Comparison of ENCODE assay signal across 14 cellular contexts in genomic region chr3:149586871-149587270, GRCh38.
DNase-seq lines count a peak whose midpoint lies in the region; ATAC-seq, FAIRE-seq and TF ChIP-seq lines count a peak whose summit lies in the region.
"Had no signal": no experiment of that assay in that cellular context is flagged by ENCODE, and none has a peak within 500 bp of the region (broad histone marks: within the 10 kb centered on the region; RNA-seq: fewer than 3 reads in every experiment).

No MANE protein-coding gene starts in this region.

- H4K5ac ChIP-seq in IMR-90 (ENCODE audit: low read depth, low read length) = no peak overlapping the region

- H3K36me3 ChIP-seq in IMR-90 (ENCODE audit: control insufficient read depth, insufficient read depth, low read length) (peaks cover 2% of the 10 kb centered on the region; the same call in 1 of the 2 replicates), body of pancreas (replicated peaks in 1 of 2; ENCODE audit: insufficient read depth in 1 of 2, low read depth in 2 of 2) (no peaks in the 10 kb centered on the region), kidney epithelial cell (ENCODE audit: control insufficient read depth, insufficient read depth, low read length) (no peaks in the 10 kb centered on the region), Caco-2 (ENCODE audit: control insufficient read depth, insufficient read depth, low read length) (no peaks in the 10 kb centered on the region)

- H3K36me3 Mint-ChIP-seq in Caco-2 (ENCODE audit: insufficient read depth, unreplicated experiment) = no peaks in the 10 kb centered on the region
- H3K36me3 Mint-ChIP-seq: activated naive CD8-positive, alpha-beta T cell treated with anti-CD3 and anti-CD28 coated beads for 36 hours had no signal

- no peak overlapping the region for H3K4me3 Mint-ChIP-seq in Caco-2 (ENCODE audit: unreplicated experiment)
- H3K4me3 Mint-ChIP-seq: activated CD4-positive, alpha-beta T cell treated with anti-CD3 and anti-CD28 coated beads, Interleukin-2, amount 10 ng/mL, durations not matched to agents 24 days and 14 days; activated naive CD8-positive, alpha-beta T cell treated with anti-CD3 and anti-CD28 coated beads for 36 hours had no signal

- H3K79me1 ChIP-seq in IMR-90 (ENCODE audit: low read depth in 1 of 2, low read length in 2 of 2) = peaks cover 33 to 75% of the 10 kb centered on the region in 2 experiments

- H3K23ac ChIP-seq in IMR-90 (ENCODE audit: low read depth, low read length) = no peak overlapping the region

- H2AFZ ChIP-seq in IMR-90 (replicated peaks; ENCODE audit: low read length, poor library complexity) = no peak overlapping the region

- WGBS in A549 (ENCODE audit: missing lambda C conversion rate) = 7% methylated on average over 1 of the region's 1 CpG
- WGBS in IMR-90 (ENCODE audit: extremely low coverage in 2 of 2, insufficient read length in 1 of 2), 2 experiments = no CpG with 5 or more reads among the region's 1 CpG
- 56 to 81% methylated on average over 1 of the region's 1 CpG for WGBS in body of pancreas, 2 donors

- no peak overlapping the region for H3K14ac ChIP-seq in IMR-90 (replicated peaks; ENCODE audit: low read depth, low read length)

- peaks cover 21% of the 10 kb centered on the region for H4K20me1 ChIP-seq in IMR-90 (ENCODE audit: insufficient read depth, low read length)

- peaks cover 15% of the 10 kb centered on the region for H3K9me1 ChIP-seq in IMR-90 (ENCODE audit: insufficient read depth, low read length)

- H2BK20ac ChIP-seq in IMR-90 (ENCODE audit: low read depth, low read length) = no peak overlapping the region; the same call in 1 of the 2 replicates

- no peaks in the 10 kb centered on the region for H3K27me3 Mint-ChIP-seq in Caco-2 (ENCODE audit: insufficient read depth, unreplicated experiment)

- H3K4me1 Mint-ChIP-seq in Caco-2 (ENCODE audit: low read depth, unreplicated experiment) = no peaks in the 10 kb centered on the region
- H3K4me1 Mint-ChIP-seq: activated CD4-positive, alpha-beta T cell treated with anti-CD3 and anti-CD28 coated beads, Interleukin-2, amount 10 ng/mL, durations not matched to agents 24 days and 14 days; activated naive CD8-positive, alpha-beta T cell treated with anti-CD3 and anti-CD28 coated beads for 36 hours had no signal

- peak overlapping the region; percentile 72 to 88 for H3K27ac ChIP-seq in A549
- H3K27ac ChIP-seq in IMR-90 (ENCODE audit: insufficient read depth, low read length) = no peak overlapping the region
- peak overlapping the region in 1 of 4 donors; percentile 3 for H3K27ac ChIP-seq in body of pancreas

- H3K9ac ChIP-seq in IMR-90 (ENCODE audit: low read depth, low read length) = no peak overlapping the region

- peak; percentile 60 to 62 for ATAC-seq in A549
- ATAC-seq in IMR-90 (ENCODE audit: low read depth) = no peak
- peak; percentile 20 for ATAC-seq in body of pancreas

- TF ChIP-seq RAD21 in A549 (conservative IDR thresholded peaks at IDR 0.05 in 1 of 2, IDR thresholded peaks at IDR 0.05 in 1 of 2) (no peak), IMR-90 (IDR thresholded peaks at IDR 0.05; ENCODE audit: low read length) (no peak)

- H2BK15ac ChIP-seq in IMR-90 (ENCODE audit: low read depth, low read length) = no peak overlapping the region

- no peak overlapping the region for H3K27ac Mint-ChIP-seq in Caco-2 (ENCODE audit: unreplicated experiment)
- H3K27ac Mint-ChIP-seq: activated CD4-positive, alpha-beta T cell treated with anti-CD3 and anti-CD28 coated beads, Interleukin-2, amount 10 ng/mL, durations not matched to agents 24 days and 14 days; activated naive CD8-positive, alpha-beta T cell treated with anti-CD3 and anti-CD28 coated beads for 36 hours had no signal

- H3K4me2 ChIP-seq in A549 (peak overlapping the region; percentile 59), IMR-90 (ENCODE audit: low read depth, low read length) (no peak overlapping the region)

- CTCF ChIA-PET in A549 (lab: Yijun Ruan, JAX) = interaction anchor here (0.9 to 1.7 kb wide), 8 partner anchors 9 to 71 kb away, joined by 3 to 7 read pairs (median 4); partner anchors contain the start of gene WWTR1
- CTCF ChIA-PET in IMR-90 (lab: Yijun Ruan, JAX) = interaction anchor here (0.7 to 1.4 kb wide), 3 partner anchors 11 to 218 kb away, joined by 3 to 4 read pairs (median 3); no protein-coding TSS in a partner anchor
- CTCF ChIA-PET in Caco-2 (lab: Charles Lee) = no interaction called here

- no peak overlapping the region for H4K91ac ChIP-seq in IMR-90 (ENCODE audit: insufficient read depth, low read depth, low read length)

- no peak overlapping the region for H3K56ac ChIP-seq in IMR-90 (ENCODE audit: extremely low read depth, insufficient read depth, low read length)

- DNase-seq in A549 (ENCODE audit: low read depth in 1 of 2, low spot score in 1 of 2) (peak in 1 of 2 experiments; percentile 39), IMR-90 (peak; percentile 79), body of pancreas (no peak), kidney epithelial cell (ENCODE audit: low read depth) (peak; percentile 81), NCI-H510A treated with DMSO at 0.1 percent for 48 hours (lab: John Stamatoyannopoulos, UW) (no peak), COLO668 (lab: John Stamatoyannopoulos, UW; ENCODE audit: unreplicated experiment) (no peak), inferior parietal cortex (ENCODE audit: extremely low spot score) (no peak), Caco-2 (no peak)
- DNase-seq: activated CD4-positive, alpha-beta T cell treated with anti-CD3 and anti-CD28 coated beads, Interleukin-2, amount 10 ng/mL, durations not matched to agents 24 days and 14 days; activated naive CD8-positive, alpha-beta T cell treated with anti-CD3 and anti-CD28 coated beads for 36 hours; activated T-cell treated with anti-CD3 and anti-CD28 coated beads, Interleukin-2, amount 50 U/mL, for 1 hour; GOT3; stimulated activated naive CD4-positive, alpha-beta T cell had no signal

- intact Hi-C loops in IMR-90 (cut with micrococcal nuclease) = no loop called here
- intact Hi-C loops in body of pancreas (cut with DNase I) = no loop called here
- intact Hi-C loops in Caco-2 (cut with micrococcal nuclease; ENCODE audit: unreplicated experiment) = no loop called here

- H3K27me3 ChIP-seq in IMR-90 (ENCODE audit: control insufficient read depth, insufficient read depth, low read length) = no peaks in the 10 kb centered on the region
- H3K27me3 ChIP-seq in body of pancreas = no peaks in the 10 kb centered on the region
- no peaks in the 10 kb centered on the region for H3K27me3 ChIP-seq in kidney epithelial cell (ENCODE audit: control insufficient read depth, insufficient read depth, low read length)
- H3K27me3 ChIP-seq in Caco-2 (replicated peaks; ENCODE audit: control insufficient read depth, insufficient read depth, low read length) = no peaks in the 10 kb centered on the region

- no peak overlapping the region for H2AK9ac ChIP-seq in IMR-90 (replicated peaks; ENCODE audit: low read depth, low read length, poor library complexity)

- H3K9me3 ChIP-seq in A549 (no peaks in the 10 kb centered on the region), IMR-90 (ENCODE audit: control insufficient read depth, insufficient read depth, low read length) (no peaks in the 10 kb centered on the region), body of pancreas (no peaks in the 10 kb centered on the region), Caco-2 (no peaks in the 10 kb centered on the region)

- no peak overlapping the region; the same call in 1 of the 2 replicates for H2BK120ac ChIP-seq in IMR-90 (ENCODE audit: low read depth, low read length)

- no peak overlapping the region; the same call in 1 of the 2 replicates for H3K4ac ChIP-seq in IMR-90 (ENCODE audit: low read depth, low read length)

- no peak overlapping the region for H2BK5ac ChIP-seq in IMR-90 (ENCODE audit: low read depth, low read length, poor library complexity, severe bottlenecking)

- dilution Hi-C loops in IMR-90 (cut with HindIII; ENCODE audit: low sequenced_read_pairs, unreplicated experiment) = no loop called here

- no peak overlapping the region for H4K8ac ChIP-seq in IMR-90 (ENCODE audit: low read depth in 2 of 2, low read length in 2 of 2)

- in situ Hi-C loops in IMR-90 (cut with MboI; ENCODE audit: low sequenced_read_pairs) = no loop called here

- H3K9me3 Mint-ChIP-seq in Caco-2 (ENCODE audit: unreplicated experiment) = no peaks in the 10 kb centered on the region
- H3K9me3 Mint-ChIP-seq: activated CD4-positive, alpha-beta T cell treated with anti-CD3 and anti-CD28 coated beads, Interleukin-2, amount 10 ng/mL, durations not matched to agents 24 days and 14 days; activated naive CD8-positive, alpha-beta T cell treated with anti-CD3 and anti-CD28 coated beads for 36 hours had no signal

- no peak for TF ChIP-seq EP300 in A549 (IDR thresholded peaks at IDR 0.05)

- peak; percentile 39 for FAIRE-seq in A549 (lab: Jason Lieb, UNC)

- POLR2A ChIA-PET in A549 (lab: Yijun Ruan, JAX) = interaction anchor here (1.1 to 2.0 kb wide), 4 partner anchors 10 to 71 kb away, joined by 3 to 10 read pairs (median 6); partner anchors contain the start of gene WWTR1
- POLR2A ChIA-PET in IMR-90 (lab: Charles Lee; ENCODE audit: unreplicated experiment) = no interaction called here
- POLR2A ChIA-PET in Caco-2 (lab: Charles Lee) = no interaction called here

- no peak for TF ChIP-seq POLR2A in A549 (IDR thresholded peaks at IDR 0.05; ENCODE audit: low read length)
- no peak for TF ChIP-seq POLR2A in IMR-90 (IDR thresholded peaks at IDR 0.05; ENCODE audit: low read depth, low read length)
- no peak for TF ChIP-seq POLR2A in body of pancreas (IDR thresholded peaks at IDR 0.05)

- H2AK5ac ChIP-seq in IMR-90 (ENCODE audit: low read depth, low read length) = no peak overlapping the region; the same call in 1 of the 2 replicates

- BruUV-seq in IMR-90 (replicated peaks; lab: Mats Ljungman, UMichigan) = no TSS peak
- BruUV-seq in Caco-2 (replicated peaks; lab: Mats Ljungman, UMichigan) = no TSS peak

- H3K4me1 ChIP-seq in A549 (peaks cover 96% of the 10 kb centered on the region), IMR-90 (ENCODE audit: control insufficient read depth, insufficient read depth, low read length) (peaks cover 13% of the 10 kb centered on the region), body of pancreas (peaks cover 17% of the 10 kb centered on the region), Caco-2 (no peaks in the 10 kb centered on the region)

- TF ChIP-seq CTCF in A549 (IDR thresholded peaks at IDR 0.05) (no peak), IMR-90 (conservative IDR thresholded peaks at IDR 0.05; ENCODE audit: low read depth, low read length) (no peak), body of pancreas (IDR thresholded peaks at IDR 0.05) (no peak), kidney epithelial cell (IDR thresholded peaks at IDR 0.05; ENCODE audit: insufficient read depth, low read length, poor library complexity, severe bottlenecking) (no peak), Caco-2 (IDR thresholded peaks at IDR 0.05; ENCODE audit: insufficient read depth in 1 of 2, low read depth in 1 of 2, low read length in 1 of 2, severe bottlenecking in 1 of 2, unreplicated experiment in 1 of 2) (no peak)

- H3K18ac ChIP-seq in IMR-90 (ENCODE audit: low read depth, low read length) = no peak overlapping the region

- H3K4me3 ChIP-seq in A549 = no peak overlapping the region
- H3K4me3 ChIP-seq in IMR-90 (ENCODE audit: insufficient read depth, low read depth, low read length) = no peak overlapping the region
- no peak overlapping the region for H3K4me3 ChIP-seq in body of pancreas
- H3K4me3 ChIP-seq in kidney epithelial cell (ENCODE audit: low read depth, low read length) = no peak overlapping the region
- no peak overlapping the region for H3K4me3 ChIP-seq in Caco-2 (ENCODE audit: low read depth, low read length)
- H3K4me3 ChIP-seq: skin epidermis had no signal

Comparison
In these comparisons a context has a peak if more than half of its experiments do, and no peak if none do; other contexts are left out.
1. DNase-seq: peak in IMR-90 (single experiment) and kidney epithelial cell (single experiment); none in body of pancreas (0 of 4), NCI-H510A treated with DMSO at 0.1 percent for 48 hours (single experiment), COLO668 (single experiment), inferior parietal cortex (single experiment) and Caco-2 (0 of 2).